Comparison of ENCODE assay signal across 30 cellular contexts in genomic region chr1:37362569-37362968, GRCh38.
DNase-seq lines count a peak whose midpoint lies in the region; ATAC-seq, FAIRE-seq and TF ChIP-seq lines count a peak whose summit lies in the region.
"Had no signal": no experiment of that assay in that cellular context is flagged by ENCODE, and none has a peak within 500 bp of the region (broad histone marks: within the 10 kb centered on the region; RNA-seq: fewer than 3 reads in every experiment).

No MANE protein-coding gene starts in this region.

- FAIRE-seq in A549 (lab: Jason Lieb, UNC): no peak
- FAIRE-seq: GM12892, GM19239, HepG2, K562 had no signal

- POLR2A ChIA-PET in A549 (lab: Yijun Ruan, JAX) (no interaction called here), HEK293 (lab: Yijun Ruan, JAX) (no interaction called here)

- H3K9me3 ChIP-seq in A549 (no peaks in the 10 kb centered on the region), HEK293 (ENCODE audit: control insufficient read depth, insufficient read depth, low read depth, low read length) (no peaks in the 10 kb centered on the region), endodermal cell (ENCODE audit: control insufficient read depth, low read length) (no peaks in the 10 kb centered on the region), left lung (no peaks in the 10 kb centered on the region)
- H3K9me3 ChIP-seq: BE2C, SJCRH30 had no signal

- H3K27me3 Mint-ChIP-seq in endodermal cell (ENCODE audit: insufficient read depth): peaks cover 12% of the 10 kb centered on the region

- DNase-seq in A549 (ENCODE audit: low read depth in 1 of 2, low spot score in 1 of 2) (no peak), endodermal cell (peak; percentile 76), left kidney (ENCODE audit: low read depth, low spot score) (peak; percentile 12), NCI-H2196 treated with DMSO at 0.1 percent for 48 hours (lab: John Stamatoyannopoulos, UW; ENCODE audit: unreplicated experiment) (no peak), left lung (no peak), NCI-H1092 treated with DMSO at 0.1 percent for 48 hours (lab: John Stamatoyannopoulos, UW) (no peak)
- no peak for DNase-seq in activated CD4-positive, alpha-beta T cell treated with anti-CD3 and anti-CD28 coated beads, Interleukin-2, amount 50 U/mL, for 4 hours
- DNase-seq: ACHN; CD8-positive, alpha-beta memory T cell; DMS 273 treated with DMSO at 0.1 percent for 48 hours; DMS79 treated with DMSO at 0.1 percent for 48 hours; MV-4-11; NCI-H1105 treated with DMSO at 0.1 percent for 48 hours; NCI-H146; NCI-H1930; NCI-H2107; NCI-H526 treated with DMSO at 0.1 percent for 48 hours; PC-9; SJCRH30 had no signal

- peaks cover 7% of the 10 kb centered on the region for H3K9me3 Mint-ChIP-seq in endodermal cell

- no peak for TF ChIP-seq POLR2A in A549 (IDR thresholded peaks at IDR 0.05; ENCODE audit: low read length)

- TF ChIP-seq CTCF in A549 (IDR thresholded peaks at IDR 0.05): no peak
- no peak for TF ChIP-seq CTCF in HEK293 (tag by site-specific recombination; IDR thresholded peaks at IDR 0.05)
- TF ChIP-seq CTCF in endodermal cell (conservative IDR thresholded peaks at IDR 0.05): no peak
- no peak for TF ChIP-seq CTCF in left lung (IDR thresholded peaks at IDR 0.05)

- H3K4me1 ChIP-seq in A549 (no peaks in the 10 kb centered on the region), HEK293 (ENCODE audit: control insufficient read depth, insufficient read depth, low read length) (no peaks in the 10 kb centered on the region), endodermal cell (ENCODE audit: control insufficient read depth, insufficient read depth, low read length) (no peaks in the 10 kb centered on the region), left lung (no peaks in the 10 kb centered on the region)
- H3K4me1 ChIP-seq: SJCRH30 had no signal

- no peak overlapping the region for H3K4me3 Mint-ChIP-seq in endodermal cell
- H3K4me3 Mint-ChIP-seq: CD8-positive, alpha-beta memory T cell had no signal

- intact Hi-C loops in left lung (cut with DNase I): no loop called here

- CTCF ChIA-PET in A549 (lab: Yijun Ruan, JAX): no interaction called here
- CTCF ChIA-PET in HEK293 (lab: Yijun Ruan, JAX): no interaction called here

- TF ChIP-seq EP300 in A549 (IDR thresholded peaks at IDR 0.05): no peak

- ATAC-seq in A549 (no peak), left lung (no peak)
- ATAC-seq: HepG2, K562, Right ventricle myocardium inferior, SK-N-SH treated with all-trans-retinoic acid at 6 μM for 48 hours had no signal

- H3K36me3 ChIP-seq in HEK293 (ENCODE audit: control insufficient read depth in 2 of 2, insufficient read depth in 1 of 2, low read length in 2 of 2) (no peaks in the 10 kb centered on the region), endodermal cell (ENCODE audit: control insufficient read depth, insufficient read depth, low read length) (no peaks in the 10 kb centered on the region), left lung (no peaks in the 10 kb centered on the region)
- H3K36me3 ChIP-seq: BE2C, SJCRH30 had no signal

- H3K27me3 ChIP-seq in endodermal cell (ENCODE audit: control insufficient read depth, insufficient read depth, low read length, poor library complexity, severe bottlenecking) (no peaks in the 10 kb centered on the region), left lung (peaks cover 0 to 79% of the 10 kb centered on the region in 2 donors)
- H3K27me3 ChIP-seq: BE2C had no signal

- WGBS in A549 (ENCODE audit: missing lambda C conversion rate): 0% methylated on average over 4 of the region's 4 CpGs
- 80 to 83% methylated on average over 4 of the region's 4 CpGs for WGBS in endodermal cell (ENCODE audit: insufficient coverage in 1 of 2, insufficient read length in 1 of 2), 2 experiments

- H3K4me2 ChIP-seq in A549: no peak overlapping the region
- H3K4me2 ChIP-seq: PC-9 had no signal

- H3K4me3 ChIP-seq in A549 (no peak overlapping the region), HEK293 (ENCODE audit: low read depth, low read length) (no peak overlapping the region), endodermal cell (ENCODE audit: low read length) (no peak overlapping the region), left lung (no peak overlapping the region)
- H3K4me3 ChIP-seq: K562, PC-9, SJCRH30 had no signal

- no peaks in the 10 kb centered on the region for H3K4me1 Mint-ChIP-seq in endodermal cell
- H3K4me1 Mint-ChIP-seq: CD14-positive monocyte; CD8-positive, alpha-beta memory T cell had no signal

- TF ChIP-seq RAD21 in A549 (conservative IDR thresholded peaks at IDR 0.05 in 1 of 2, IDR thresholded peaks at IDR 0.05 in 1 of 2): no peak

- H3K9ac ChIP-seq in endodermal cell (ENCODE audit: extremely low read depth, low read length, poor library complexity, severe bottlenecking): no peak overlapping the region

- no peaks in the 10 kb centered on the region for H3K36me3 Mint-ChIP-seq in endodermal cell (ENCODE audit: low read depth)
- H3K36me3 Mint-ChIP-seq: CD14-positive monocyte; CD8-positive, alpha-beta memory T cell had no signal

- H3K27ac Mint-ChIP-seq in endodermal cell: no peak overlapping the region
- H3K27ac Mint-ChIP-seq: CD14-positive monocyte; CD8-positive, alpha-beta memory T cell had no signal

- H3K27ac ChIP-seq in A549 (no peak overlapping the region), HEK293 (ENCODE audit: extremely low read depth, low read depth, low read length) (no peak overlapping the region), endodermal cell (ENCODE audit: low read depth, low read length) (no peak overlapping the region), left lung (no peak overlapping the region)
- H3K27ac ChIP-seq: 22Rv1, HL-60, PC-9, SJCRH30 had no signal

TF ChIP-seq in A549, 52 proteins besides CTCF, POLR2A, EP300 and RAD21:
- no peak for TF ChIP-seq JUNB (IDR thresholded peaks at IDR 0.05)
- TF ChIP-seq, protein P1, sequence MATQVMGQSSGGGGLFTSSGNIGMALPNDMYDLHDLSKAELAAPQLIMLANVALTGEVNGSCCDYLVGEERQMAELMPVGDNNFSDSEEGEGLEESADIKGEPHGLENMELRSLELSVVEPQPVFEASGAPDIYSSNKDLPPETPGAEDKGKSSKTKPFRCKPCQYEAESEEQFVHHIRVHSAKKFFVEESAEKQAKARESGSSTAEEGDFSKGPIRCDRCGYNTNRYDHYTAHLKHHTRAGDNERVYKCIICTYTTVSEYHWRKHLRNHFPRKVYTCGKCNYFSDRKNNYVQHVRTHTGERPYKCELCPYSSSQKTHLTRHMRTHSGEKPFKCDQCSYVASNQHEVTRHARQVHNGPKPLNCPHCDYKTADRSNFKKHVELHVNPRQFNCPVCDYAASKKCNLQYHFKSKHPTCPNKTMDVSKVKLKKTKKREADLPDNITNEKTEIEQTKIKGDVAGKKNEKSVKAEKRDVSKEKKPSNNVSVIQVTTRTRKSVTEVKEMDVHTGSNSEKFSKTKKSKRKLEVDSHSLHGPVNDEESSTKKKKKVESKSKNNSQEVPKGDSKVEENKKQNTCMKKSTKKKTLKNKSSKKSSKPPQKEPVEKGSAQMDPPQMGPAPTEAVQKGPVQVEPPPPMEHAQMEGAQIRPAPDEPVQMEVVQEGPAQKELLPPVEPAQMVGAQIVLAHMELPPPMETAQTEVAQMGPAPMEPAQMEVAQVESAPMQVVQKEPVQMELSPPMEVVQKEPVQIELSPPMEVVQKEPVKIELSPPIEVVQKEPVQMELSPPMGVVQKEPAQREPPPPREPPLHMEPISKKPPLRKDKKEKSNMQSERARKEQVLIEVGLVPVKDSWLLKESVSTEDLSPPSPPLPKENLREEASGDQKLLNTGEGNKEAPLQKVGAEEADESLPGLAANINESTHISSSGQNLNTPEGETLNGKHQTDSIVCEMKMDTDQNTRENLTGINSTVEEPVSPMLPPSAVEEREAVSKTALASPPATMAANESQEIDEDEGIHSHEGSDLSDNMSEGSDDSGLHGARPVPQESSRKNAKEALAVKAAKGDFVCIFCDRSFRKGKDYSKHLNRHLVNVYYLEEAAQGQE (IDR thresholded peaks at IDR 0.05): peak; percentile 40; the same call in 1 of the 2 replicates

TF ChIP-seq in HEK293, 187 proteins besides CTCF, POLR2A, EP300 and RAD21:
- TF ChIP-seq ZXDB (tag by site-specific recombination; IDR thresholded peaks at IDR 0.05) (no peak), ZNF248 (tag by site-specific recombination; IDR thresholded peaks at IDR 0.05) (no peak)
- TF ChIP-seq, protein P1 (tag by site-specific recombination; IDR thresholded peaks at IDR 0.05): peak; percentile 88

Comparison
In these comparisons a context has a peak if more than half of its experiments do, and no peak if none do; other contexts are left out.
1. DNase-seq: peak in endodermal cell (single experiment) and left kidney (single experiment); none in A549 (0 of 2), NCI-H2196 treated with DMSO at 0.1 percent for 48 hours (single experiment), activated CD4-positive, alpha-beta T cell treated with anti-CD3 and anti-CD28 coated beads, Interleukin-2, amount 50 U/mL, for 4 hours (0 of 2), left lung (0 of 2) and NCI-H1092 treated with DMSO at 0.1 percent for 48 hours (single experiment).